ENCODE assay signal across 8 cellular contexts in the genomic region with DNA sequence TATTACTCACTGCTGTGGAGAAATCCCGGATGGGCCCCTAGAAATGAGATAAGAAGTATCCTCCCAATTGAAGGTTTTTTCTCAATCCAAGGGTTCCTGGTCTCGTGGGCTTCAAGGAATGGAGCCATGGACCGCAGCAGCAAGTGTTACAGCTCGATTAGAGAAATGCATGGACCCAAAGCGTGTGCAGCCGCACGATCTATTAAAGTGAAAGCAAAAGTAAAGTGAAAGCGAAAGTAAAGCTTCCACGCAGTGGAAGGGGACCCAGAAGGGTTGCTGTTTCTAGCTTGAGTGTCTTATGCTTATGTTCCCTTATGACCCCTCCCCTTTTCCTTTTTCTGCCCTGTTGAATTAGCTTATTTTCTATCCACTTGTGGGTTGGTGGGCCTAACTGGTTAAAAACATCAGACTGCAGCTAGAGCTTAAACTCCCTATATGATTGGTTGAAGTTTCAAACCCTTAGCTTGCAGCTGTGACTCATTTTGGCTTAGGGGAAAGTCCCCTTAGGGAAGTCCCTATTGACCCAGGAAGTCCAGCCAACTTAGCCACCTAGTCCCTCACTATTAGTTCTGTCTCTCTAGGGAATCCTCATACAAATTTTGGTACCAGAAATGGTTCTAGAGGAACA.
DNase-seq lines count a peak whose midpoint lies in the region; ATAC-seq, FAIRE-seq and TF ChIP-seq lines count a peak whose summit lies in the region.

No MANE protein-coding gene starts in this region.

- H2AFZ ChIP-seq in OCI-LY3 (ENCODE audit: low read depth, low read length): peak overlapping the region; percentile 84

- H3K4me3 Mint-ChIP-seq in progenitor cell of endocrine pancreas (ENCODE audit: low read depth): no peak overlapping the region

- H3K4me2 ChIP-seq in OCI-LY3 (ENCODE audit: low read length): peak overlapping the region; percentile 96

- intact Hi-C loops in kidney (cut with DNase I): no loop called here

- H3K27me3 Mint-ChIP-seq in progenitor cell of endocrine pancreas: no peaks in the 10 kb centered on the region

- no peak overlapping the region for H3K27ac Mint-ChIP-seq in progenitor cell of endocrine pancreas

- no peaks in the 10 kb centered on the region for H4K20me1 ChIP-seq in OCI-LY3 (ENCODE audit: insufficient read depth, low read length)

- peaks cover 32% of the 10 kb centered on the region for H3K79me2 ChIP-seq in OCI-LY3 (ENCODE audit: low read length)

- DNase-seq in DMS79 (lab: John Stamatoyannopoulos, UW): peak; percentile 31
- peak; percentile 54 for DNase-seq in GM20000 (ENCODE audit: low spot score)
- peak; percentile 7 for DNase-seq in activated T-helper 1 cell treated with Interleukin-2 at 50 U/mL for 16 hours (ENCODE audit: low read depth)
- no peak for DNase-seq in kidney
- peak in 5 of 6 experiments; percentile 4 to 75 (median 58) for DNase-seq in stimulated activated naive CD4-positive, alpha-beta T cell (lab: John Stamatoyannopoulos, UW)
- DNase-seq in progenitor cell of endocrine pancreas (ENCODE audit: low spot score, unreplicated experiment): no peak

- H3K4me1 Mint-ChIP-seq in progenitor cell of endocrine pancreas (ENCODE audit: low read depth): no peaks in the 10 kb centered on the region

- H3K9ac ChIP-seq in OCI-LY3 (ENCODE audit: low read length): peak overlapping the region; percentile 98
- H3K9ac ChIP-seq in kidney (ENCODE audit: low read length in 2 of 2): no peak overlapping the region

- H3K4me1 ChIP-seq in OCI-LY3 (ENCODE audit: low read length): peaks cover 23% of the 10 kb centered on the region
- no peaks in the 10 kb centered on the region for H3K4me1 ChIP-seq in kidney (ENCODE audit: control insufficient read depth in 1 of 2, insufficient read depth in 1 of 2, low read depth in 1 of 2, low read length in 2 of 2)

- ATAC-seq in HG03571 (IDR thresholded peaks at IDR 0.05; ENCODE audit: unreplicated experiment): peak; percentile 78

- H3K9me3 Mint-ChIP-seq in progenitor cell of endocrine pancreas (ENCODE audit: low read depth): peaks cover 12% of the 10 kb centered on the region

- no peaks in the 10 kb centered on the region for H3K27me3 ChIP-seq in OCI-LY3 (ENCODE audit: low read depth, low read length)

- H3K27ac ChIP-seq in OCI-LY3 (ENCODE audit: low read length) (peak overlapping the region; percentile 95), kidney (ENCODE audit: low read depth in 2 of 2, low read length in 2 of 2) (peak overlapping the region; percentile 9 to 73)

- H3K36me3 Mint-ChIP-seq in progenitor cell of endocrine pancreas (ENCODE audit: insufficient read depth): no peaks in the 10 kb centered on the region

- FAIRE-seq in kidney (lab: Jason Lieb, UNC): no peak

- no peak for TF ChIP-seq CTCF in GM20000 (IDR thresholded peaks at IDR 0.05; ENCODE audit: extremely low read depth, missing control alignments)
- TF ChIP-seq CTCF in OCI-LY3 (IDR thresholded peaks at IDR 0.05; ENCODE audit: low read depth, low read length): no peak
- TF ChIP-seq CTCF in kidney (IDR thresholded peaks at IDR 0.05; ENCODE audit: borderline replicate concordance, extremely low read depth, insufficient read depth): no peak
- no peak for TF ChIP-seq CTCF in progenitor cell of endocrine pancreas (IDR thresholded peaks at IDR 0.05; ENCODE audit: unreplicated experiment)

- H3K9me3 ChIP-seq in OCI-LY3 (ENCODE audit: insufficient read depth, low read length) (no peaks in the 10 kb centered on the region), kidney (ENCODE audit: control insufficient read depth in 1 of 2, low read length in 2 of 2) (no peaks in the 10 kb centered on the region)

- H3K36me3 ChIP-seq in OCI-LY3 (replicated peaks; ENCODE audit: low read depth, low read length): peaks cover 4% of the 10 kb centered on the region
- H3K36me3 ChIP-seq in kidney (ENCODE audit: control insufficient read depth in 1 of 2, insufficient read depth in 2 of 2, low read length in 2 of 2): no peaks in the 10 kb centered on the region

- peak overlapping the region; percentile 99 for H3K4me3 ChIP-seq in OCI-LY3 (ENCODE audit: low read length)
- peak overlapping the region; percentile 59 to 70 for H3K4me3 ChIP-seq in kidney (ENCODE audit: low read length in 2 of 2)

Comparison
In these comparisons a context has a peak if more than half of its experiments do, and no peak if none do; other contexts are left out.
1. DNase-seq: peak in DMS79 (single experiment), GM20000 (single experiment), activated T-helper 1 cell treated with Interleukin-2 at 50 U/mL for 16 hours (single experiment) and stimulated activated naive CD4-positive, alpha-beta T cell (5 of 6); none in kidney (single experiment) and progenitor cell of endocrine pancreas (single experiment).